ENCODE assay signal across 15 cellular contexts in the genomic region with DNA sequence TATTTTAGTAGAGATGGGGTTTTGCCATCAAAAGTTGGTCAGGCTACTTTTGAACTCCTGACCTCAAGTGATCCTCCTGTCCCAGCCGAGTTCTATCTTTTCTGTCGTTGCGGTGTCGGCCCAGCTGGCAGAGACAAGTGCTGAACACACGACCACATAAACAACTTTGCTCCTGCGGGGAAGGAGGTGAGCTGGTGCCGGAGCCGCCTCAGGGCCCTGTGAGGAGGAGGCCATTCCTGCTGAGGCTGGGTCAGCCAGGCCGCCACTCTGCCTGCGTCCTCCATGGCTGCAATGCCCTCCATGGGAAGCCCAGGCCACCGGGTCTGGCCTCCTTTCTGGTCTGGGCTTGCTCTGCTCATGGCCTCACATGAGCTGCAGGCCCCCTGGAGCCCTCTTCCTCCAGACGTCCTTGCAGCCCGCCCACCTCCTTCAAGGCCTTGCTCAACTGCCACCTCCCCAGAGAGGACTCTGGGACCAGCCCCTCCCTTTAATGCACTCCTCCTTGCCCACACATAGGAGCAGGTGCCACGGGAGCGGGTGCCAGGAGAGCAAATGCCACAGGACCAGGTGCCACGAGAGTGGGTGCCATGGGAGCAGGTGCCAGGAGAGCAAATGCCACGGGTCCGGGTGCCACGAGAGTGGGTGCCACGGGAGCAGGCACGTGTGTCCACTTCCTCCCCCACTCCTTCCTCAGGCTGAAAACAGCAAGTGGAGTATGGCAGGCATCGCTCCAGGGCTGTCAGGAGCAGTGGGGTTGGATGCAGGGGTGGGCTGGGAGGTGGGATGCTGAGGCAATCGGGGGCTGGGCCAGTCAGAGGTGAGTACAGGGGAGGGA. TPM values are rescaled to one million over a fixed set of nuclear protein-coding genes. Genes with fewer than 3 reads are reported as not detected.
A peak's percentile ranks its signal among the peaks of the same experiment; 100 is the strongest.
DNase-seq lines count a peak whose midpoint lies in the region; ATAC-seq, FAIRE-seq and TF ChIP-seq lines count a peak whose summit lies in the region.
"Had no signal": no experiment of that assay in that cellular context is flagged by ENCODE, and none has a peak within 500 bp of the region (broad histone marks: within the 10 kb centered on the region; RNA-seq: fewer than 3 reads in every experiment).

No MANE protein-coding gene starts in this region.

- peaks cover 0 to 23% (median 0%) of the 10 kb centered on the region in 11 experiments; a peak in 4 of 22 replicates for H4K20me1 ChIP-seq in BLaER1 treated with 17β-estradiol and CSF1 and Interleukin-3, amounts not matched to agents 10 nM and 100 nM

- no peak overlapping the region for H2BK15ac ChIP-seq in mesenchymal stem cell (ENCODE audit: low read depth, poor library complexity, severe bottlenecking)

- H3K4me2 ChIP-seq in BLaER1 treated with 17β-estradiol and CSF1 and Interleukin-3, amounts not matched to agents 10 nM and 100 nM, result peak overlapping the region in 8 of 11 experiments; percentile 9 to 89 (median 71); a peak in 14 of 22 replicates
- H3K4me2 ChIP-seq in mesenchymal stem cell (ENCODE audit: low read length, poor library complexity, severe bottlenecking), result no peak overlapping the region
- H3K4me2 ChIP-seq: KMS-11, PC-9 had no signal

- H2AK5ac ChIP-seq in mesenchymal stem cell (ENCODE audit: low read length, severe bottlenecking), result no peak overlapping the region

- H4K8ac ChIP-seq in mesenchymal stem cell (ENCODE audit: low read length), result no peak overlapping the region

- no peaks in the 10 kb centered on the region for H3K36me3 ChIP-seq in BLaER1 treated with 17β-estradiol and CSF1 and Interleukin-3, amounts not matched to agents 10 nM and 100 nM
- H3K36me3 ChIP-seq in kidney (ENCODE audit: control insufficient read depth in 1 of 2, insufficient read depth in 2 of 2, low read length in 2 of 2) (no peaks in the 10 kb centered on the region), mesenchymal stem cell (ENCODE audit: control insufficient read depth in 1 of 2, insufficient read depth in 2 of 2, low read depth in 1 of 2, low read length in 2 of 2) (no peaks in the 10 kb centered on the region)
- H3K36me3 ChIP-seq: HAP-1 had no signal

- H3K23ac ChIP-seq in mesenchymal stem cell (ENCODE audit: low read length in 2 of 2), result no peak overlapping the region

- H3K27ac ChIP-seq in BLaER1 treated with 17β-estradiol and CSF1 and Interleukin-3, amounts not matched to agents 10 nM and 100 nM, result no peak overlapping the region
- H3K27ac ChIP-seq in kidney (ENCODE audit: low read depth in 2 of 2, low read length in 2 of 2) (no peak overlapping the region), mesenchymal stem cell (ENCODE audit: low read length, poor library complexity, severe bottlenecking) (no peak overlapping the region)
- H3K27ac ChIP-seq: KMS-11, PC-9 had no signal

- no peak for ATAC-seq in GM18861 (IDR thresholded peaks at IDR 0.05; ENCODE audit: unreplicated experiment)

- no peaks in the 10 kb centered on the region for H3K79me1 ChIP-seq in mesenchymal stem cell (replicated peaks; ENCODE audit: low read length, poor library complexity, severe bottlenecking)

- H4K91ac ChIP-seq in mesenchymal stem cell (ENCODE audit: low read length), result no peak overlapping the region

- peaks cover 5 to 19% (median 11%) of the 10 kb centered on the region in 11 experiments; a peak in 19 of 22 replicates for H3K9me3 ChIP-seq in BLaER1 treated with 17β-estradiol and CSF1 and Interleukin-3, amounts not matched to agents 10 nM and 100 nM (replicated peaks in 1 of 11)
- peaks cover 0 to 3% of the 10 kb centered on the region in 2 donors for H3K9me3 ChIP-seq in kidney (ENCODE audit: control insufficient read depth in 1 of 2, low read length in 2 of 2)
- peaks cover 8% of the 10 kb centered on the region for H3K9me3 ChIP-seq in mesenchymal stem cell (ENCODE audit: control insufficient read depth, low read length)
- H3K9me3 ChIP-seq: HAP-1 had no signal

- no peak for FAIRE-seq in kidney (lab: Jason Lieb, UNC)
- FAIRE-seq: G401.6 had no signal

- H3K9ac ChIP-seq in BLaER1 treated with 17β-estradiol and CSF1 and Interleukin-3, amounts not matched to agents 10 nM and 100 nM, result no peak overlapping the region
- no peak overlapping the region for H3K9ac ChIP-seq in kidney (ENCODE audit: low read length in 2 of 2)
- no peak overlapping the region for H3K9ac ChIP-seq in mesenchymal stem cell (ENCODE audit: low read length)
- H3K9ac ChIP-seq: KMS-11 had no signal

- peaks cover 13 to 33% (median 27%) of the 10 kb centered on the region in 10 experiments; a peak in 19 of 20 replicates for H3K4me1 ChIP-seq in BLaER1 treated with 17β-estradiol and CSF1 and Interleukin-3, amounts not matched to agents 10 nM and 100 nM
- H3K4me1 ChIP-seq in kidney (ENCODE audit: control insufficient read depth in 1 of 2, insufficient read depth in 1 of 2, low read depth in 1 of 2, low read length in 2 of 2) (no peaks in the 10 kb centered on the region), mesenchymal stem cell (ENCODE audit: control insufficient read depth, insufficient read depth, low read depth, low read length) (no peaks in the 10 kb centered on the region)
- H3K4me1 ChIP-seq: HAP-1 had no signal

- no peak for TF ChIP-seq CTCF in NB4 (IDR thresholded peaks at IDR 0.05; ENCODE audit: low read depth, low read length)
- TF ChIP-seq CTCF in kidney (IDR thresholded peaks at IDR 0.05; ENCODE audit: borderline replicate concordance, extremely low read depth, insufficient read depth), result no peak

- WGBS in mesenchymal stem cell, result 85% methylated on average over 21 of the region's 23 CpGs

- no peak overlapping the region for H3K18ac ChIP-seq in mesenchymal stem cell (ENCODE audit: low read depth in 1 of 2, low read length in 2 of 2)

- DNase-seq in NB4 (ENCODE audit: low read depth) (peak; percentile 69), kidney (peak; percentile 35), posterior vena cava (ENCODE audit: low spot score) (peak; percentile 68), SW 1271 (lab: John Stamatoyannopoulos, UW) (no peak), mesenchymal stem cell (no peak)
- DNase-seq: ACHN, NCI-H1417 treated with DMSO at 0.1 percent for 48 hours, NCI-H187 treated with DMSO at 0.1 percent for 48 hours, PC-9 had no signal

- H2BK12ac ChIP-seq in mesenchymal stem cell (ENCODE audit: low read length in 2 of 2), result no peak overlapping the region

- no peak overlapping the region for H3K14ac ChIP-seq in mesenchymal stem cell (ENCODE audit: low read length in 2 of 2)

- no peak overlapping the region for H2AFZ ChIP-seq in mesenchymal stem cell (ENCODE audit: low read depth, low read length)
- H2AFZ ChIP-seq: PC-9 had no signal

- no peak overlapping the region for H2BK5ac ChIP-seq in mesenchymal stem cell (ENCODE audit: low read depth, low read length, poor library complexity, severe bottlenecking)

- intact Hi-C loops in kidney (cut with DNase I) (no loop called here), posterior vena cava (cut with DNase I) (no loop called here)

- peaks cover 11 to 44% (median 36%) of the 10 kb centered on the region in 11 experiments; a peak in 20 of 22 replicates for H3K27me3 ChIP-seq in BLaER1 treated with 17β-estradiol and CSF1 and Interleukin-3, amounts not matched to agents 10 nM and 100 nM
- H3K27me3 ChIP-seq in mesenchymal stem cell (ENCODE audit: control insufficient read depth in 1 of 2, insufficient read depth in 1 of 2, low read length in 2 of 2), result peaks cover 16 to 55% of the 10 kb centered on the region in 2 experiments

- H2BK120ac ChIP-seq in mesenchymal stem cell (ENCODE audit: low read depth, low read length), result no peak overlapping the region

- no peak overlapping the region for H3K4me3 ChIP-seq in BLaER1 treated with 17β-estradiol and CSF1 and Interleukin-3, amounts not matched to agents 10 nM and 100 nM
- H3K4me3 ChIP-seq in NB4 (ENCODE audit: low read depth, low read length) (no peak overlapping the region), kidney (ENCODE audit: low read length in 2 of 2) (no peak overlapping the region), mesenchymal stem cell (ENCODE audit: insufficient read depth in 1 of 2, low read depth in 1 of 2, low read length in 2 of 2) (no peak overlapping the region)
- H3K4me3 ChIP-seq: HAP-1, PC-9 had no signal

- H3K4ac ChIP-seq in mesenchymal stem cell (ENCODE audit: low read depth in 1 of 2, low read length in 2 of 2), result no peak overlapping the region

- TF ChIP-seq POLR2A in NB4 (IDR thresholded peaks at IDR 0.05; ENCODE audit: extremely low read depth, insufficient read length), result no peak

RNA-seq across cellular contexts. Expression of gene CBFA2T3, which starts 28.4 kb away (rescaled TPM):
- total RNA-seq in kidney (8.0 TPM), posterior vena cava (1 to 10 TPM; 4.7 to 5.1 TPM)
- polyA plus RNA-seq in kidney (ENCODE audit: insufficient read depth, low read depth, low replicate concordance), result 0.75 TPM
- polyA plus RNA-seq in mesenchymal stem cell (2013, experiment 1 of 2), result 0.03 TPM
- 0.03 TPM for polyA plus RNA-seq in mesenchymal stem cell (2013, experiment 2 of 2)
- total RNA-seq: SK-MEL-5 had no signal

Comparison
In these comparisons a context has a peak if more than half of its experiments do, and no peak if none do; other contexts are left out.
1. DNase-seq: peak in NB4 (single experiment), kidney (single experiment) and posterior vena cava (single experiment); none in SW 1271 (0 of 2) and mesenchymal stem cell (single experiment).